9 cellular contexts compared by ENCODE assay signal in genomic region chr9:92138157-92138959, GRCh38. TPM values are rescaled to one million over a fixed set of nuclear protein-coding genes. Genes with fewer than 3 reads are reported as not detected.
DNase-seq lines count a peak whose midpoint lies in the region; ATAC-seq and TF ChIP-seq lines count a peak whose summit lies in the region.
"Had no signal": no experiment of that assay in that cellular context is flagged by ENCODE, and none has a peak within 500 bp of the region (broad histone marks: within the 10 kb centered on the region; RNA-seq: fewer than 3 reads in every experiment).

No MANE protein-coding gene starts in this region.

- peaks cover 0 to 21% of the 10 kb centered on the region in 2 donors for H3K27me3 ChIP-seq in body of pancreas

- peak; percentile 31 for ATAC-seq in body of pancreas
- no peak for ATAC-seq in GM19397 (IDR thresholded peaks at IDR 0.05; ENCODE audit: unreplicated experiment)

- H3K9me3 ChIP-seq in body of pancreas: no peaks in the 10 kb centered on the region
- H3K9me3 ChIP-seq: BLaER1 treated with 17β-estradiol and CSF1 and Interleukin-3, amounts not matched to agents 10 nM and 100 nM had no signal

- 34 to 63% methylated on average over 4 to 22 of the region's 22 CpGs for WGBS in body of pancreas, 2 donors

- H3K36me3 ChIP-seq in body of pancreas (replicated peaks in 1 of 2; ENCODE audit: insufficient read depth in 1 of 2, low read depth in 2 of 2): no peaks in the 10 kb centered on the region
- H3K36me3 ChIP-seq: BLaER1 treated with 17β-estradiol and CSF1 and Interleukin-3, amounts not matched to agents 10 nM and 100 nM had no signal

- no peak overlapping the region for H3K27ac ChIP-seq in VCaP
- H3K27ac ChIP-seq in body of pancreas: no peak overlapping the region
- H3K27ac ChIP-seq: BLaER1 treated with 17β-estradiol and CSF1 and Interleukin-3, amounts not matched to agents 10 nM and 100 nM had no signal

- TF ChIP-seq CTCF in VCaP (conservative IDR thresholded peaks at IDR 0.05) (peak; percentile 84), body of pancreas (IDR thresholded peaks at IDR 0.05) (peak; percentile 49 to 89 (median 61))

- peak; percentile 68 for DNase-seq in DMS53 (lab: John Stamatoyannopoulos, UW)
- DNase-seq in DMS53 treated with DMSO at 0.1 percent for 48 hours (lab: John Stamatoyannopoulos, UW; ENCODE audit: unreplicated experiment): no peak
- DNase-seq in M059J (ENCODE audit: low read depth): peak; percentile 50
- peak; percentile 60 to 79 (median 68) for DNase-seq in body of pancreas
- DNase-seq in iris pigment epithelial cell (ENCODE audit: low read depth): peak; percentile 44
- DNase-seq in stimulated activated CD4-positive, alpha-beta T cell treated with anti-CD3 and anti-CD28 coated beads, Interleukin-1b, Interleukin-23, amount 100 ng/mL, for 24 hours (ENCODE audit: low read depth in 4 of 4, low spot score in 1 of 4): peak; percentile 60 to 65 (median 62)

- TF ChIP-seq POLR2A in body of pancreas (IDR thresholded peaks at IDR 0.05): no peak

- intact Hi-C loops in body of pancreas (cut with DNase I): loop anchor here (5.0 to 10.0 kb wide), 3 partner anchors 96 to 646 kb away; no protein-coding TSS in a partner anchor

- peaks cover 23% of the 10 kb centered on the region for H3K4me1 ChIP-seq in body of pancreas

- no peak overlapping the region for H3K4me3 ChIP-seq in body of pancreas
- H3K4me3 ChIP-seq: BLaER1 treated with 17β-estradiol and CSF1 and Interleukin-3, amounts not matched to agents 10 nM and 100 nM had no signal

RNA-seq across cellular contexts. Expression of gene SPTLC1, which starts 23.1 kb away (rescaled TPM):
- 123 and 134 TPM in 2 replicates for total RNA-seq in M059J (2014; rRNA removed; shearing (Covaris generic))
- total RNA-seq in body of pancreas: 10 to 100 TPM; 34.9 to 36.1 TPM
